ENCODE assay signal across 17 cellular contexts in genomic region chr21:36926989-36927695, GRCh38. TPM values are rescaled to one million over a fixed set of nuclear protein-coding genes. Genes with fewer than 3 reads are reported as not detected.
DNase-seq lines count a peak whose midpoint lies in the region; ATAC-seq and TF ChIP-seq lines count a peak whose summit lies in the region.
"Had no signal": no experiment of that assay in that cellular context is flagged by ENCODE, and none has a peak within 500 bp of the region (broad histone marks: within the 10 kb centered on the region; RNA-seq: fewer than 3 reads in every experiment).

No MANE protein-coding gene starts in this region.

- in situ Hi-C loops in Panc1 (cut with HindIII; ENCODE audit: low pct_unique_long_range_greater_than_20kb, low sequenced_read_pairs) (no loop called here), GM13977 (cut with MboI; ENCODE audit: low pct_unique_long_range_greater_than_20kb, low sequenced_read_pairs, unreplicated experiment) (loop anchor here (25.0 kb wide), 1 partner anchor 290 kb away; no protein-coding TSS in a partner anchor)

- no peaks in the 10 kb centered on the region for H3K27me3 Mint-ChIP-seq in activated naive CD8-positive, alpha-beta T cell treated with anti-CD3 and anti-CD28 coated beads for 36 hours
- H3K27me3 Mint-ChIP-seq: CD4-positive, CD25-positive, alpha-beta regulatory T cell had no signal

- H3K4me1 Mint-ChIP-seq in activated naive CD8-positive, alpha-beta T cell treated with anti-CD3 and anti-CD28 coated beads for 36 hours, result peaks cover 16% of the 10 kb centered on the region
- H3K4me1 Mint-ChIP-seq: immature natural killer cell had no signal

- POLR2A ChIA-PET in AG04450 (lab: Yijun Ruan, JAX) (no interaction called here), HEK293 (lab: Yijun Ruan, JAX) (no interaction called here), Panc1 (lab: Charles Lee) (interaction anchor here (0.5 kb wide), 1 partner anchor 189 kb away, joined by 12 read pairs; no protein-coding TSS in a partner anchor)

- peak; percentile 12; the same call in 1 of the 2 replicates for ATAC-seq in Panc1
- ATAC-seq in GM19324 (IDR thresholded peaks at IDR 0.05; ENCODE audit: low FRiP score, unreplicated experiment), result no peak

- H3K36me3 Mint-ChIP-seq in activated naive CD8-positive, alpha-beta T cell treated with anti-CD3 and anti-CD28 coated beads for 36 hours, result peaks cover 9% of the 10 kb centered on the region
- H3K36me3 Mint-ChIP-seq: activated naive CD4-positive, alpha-beta T cell treated with anti-CD3 and anti-CD28 coated beads, Interleukin-2, amount 50 U/mL, for 72 hours had no signal

- no peak for TF ChIP-seq POLR2A in ovary (IDR thresholded peaks at IDR 0.05)

- no peaks in the 10 kb centered on the region for H3K27me3 ChIP-seq in AG04450 (ENCODE audit: control insufficient read depth, insufficient read depth, low read length)
- no peaks in the 10 kb centered on the region for H3K27me3 ChIP-seq in Panc1 (ENCODE audit: control insufficient read depth, insufficient read depth, low read length)
- H3K27me3 ChIP-seq in ovary, result no peaks in the 10 kb centered on the region
- H3K27me3 ChIP-seq: ascending aorta, hepatocyte had no signal

- no TSS peak for BruUV-seq in Panc1 (replicated peaks; lab: Mats Ljungman, UMichigan)

- H3K27ac Mint-ChIP-seq in activated naive CD8-positive, alpha-beta T cell treated with anti-CD3 and anti-CD28 coated beads for 36 hours, result no peak overlapping the region
- H3K27ac Mint-ChIP-seq: activated naive CD4-positive, alpha-beta T cell treated with anti-CD3 and anti-CD28 coated beads, Interleukin-2, amount 50 U/mL, for 72 hours; CD4-positive, CD25-positive, alpha-beta regulatory T cell had no signal

- H3K36me3 ChIP-seq in HEK293 (ENCODE audit: control insufficient read depth in 2 of 2, insufficient read depth in 1 of 2, low read length in 2 of 2), result peaks cover 0 to 14% of the 10 kb centered on the region in 2 experiments; a peak in 2 of 3 replicates
- no peaks in the 10 kb centered on the region for H3K36me3 ChIP-seq in Panc1 (ENCODE audit: control insufficient read depth, insufficient read depth, low read length)
- no peaks in the 10 kb centered on the region for H3K36me3 ChIP-seq in ovary
- H3K36me3 ChIP-seq: thoracic aorta had no signal

- DNase-seq in AG04450 (ENCODE audit: low read depth, low spot score), result no peak
- no peak for DNase-seq in Panc1 (ENCODE audit: low read depth, low spot score)
- peak; percentile 34 for DNase-seq in islet precursor cell
- no peak for DNase-seq in activated naive CD8-positive, alpha-beta T cell treated with anti-CD3 and anti-CD28 coated beads for 36 hours
- DNase-seq in ovary, result no peak
- no peak for DNase-seq in GM13977 (ENCODE audit: low spot score)

- TF ChIP-seq CTCF in AG04450 (IDR thresholded peaks at IDR 0.05; ENCODE audit: low read depth, low read length) (no peak), HEK293 (tag by site-specific recombination; IDR thresholded peaks at IDR 0.05) (no peak), Panc1 (IDR thresholded peaks at IDR 0.05) (no peak), ovary (IDR thresholded peaks at IDR 0.05) (no peak), GM13977 (IDR thresholded peaks at IDR 0.05; ENCODE audit: extremely low read depth, insufficient read depth, missing control alignments) (no peak)

- intact Hi-C loops in Panc1 (cut with micrococcal nuclease; ENCODE audit: unreplicated experiment) (loop anchor here (10.0 kb wide), 2 partner anchors 172 to 422 kb away; no protein-coding TSS in a partner anchor), ovary (cut with DNase I) (loop anchor here (5.0 to 10.0 kb wide), 5 partner anchors 180 to 505 kb away; no protein-coding TSS in a partner anchor)

- 34 to 58% (median 44%) methylated on average over 17 of the region's 17 CpGs for WGBS in ovary, 3 donors

- H3K9me3 ChIP-seq in AG04450 (ENCODE audit: control insufficient read depth, insufficient read depth, low read length), result no peaks in the 10 kb centered on the region
- H3K9me3 ChIP-seq in HEK293 (ENCODE audit: control insufficient read depth, insufficient read depth, low read depth, low read length), result no peaks in the 10 kb centered on the region
- H3K9me3 ChIP-seq in Panc1 (ENCODE audit: control insufficient read depth, insufficient read depth, low read depth, low read length), result no peaks in the 10 kb centered on the region
- H3K9me3 ChIP-seq in ovary, result no peaks in the 10 kb centered on the region
- H3K9me3 ChIP-seq: ascending aorta, thoracic aorta had no signal

- CTCF ChIA-PET in AG04450 (lab: Charles Lee) (interaction anchor here (0.5 to 2.3 kb wide), 13 partner anchors 7 to 423 kb away, joined by 3 to 11 read pairs (median 5); no protein-coding TSS in a partner anchor), HEK293 (lab: Yijun Ruan, JAX) (interaction anchor here (0.6 to 3.5 kb wide), 26 partner anchors 9 to 505 kb away, joined by 3 to 46 read pairs (median 4); no protein-coding TSS in a partner anchor), Panc1 (lab: Charles Lee) (interaction anchor here (1.0 kb wide), 2 partner anchors 38 to 180 kb away, joined by 3 read pairs; no protein-coding TSS in a partner anchor)

- H3K27ac ChIP-seq in AG04450 (ENCODE audit: low read depth, low read length), result peak overlapping the region; percentile 40
- peak overlapping the region; percentile 57; the same call in 1 of the 2 replicates for H3K27ac ChIP-seq in HEK293 (ENCODE audit: extremely low read depth, low read depth, low read length)
- no peak overlapping the region for H3K27ac ChIP-seq in Panc1 (ENCODE audit: low read length)
- peak overlapping the region in 1 of 2 donors; percentile 2 for H3K27ac ChIP-seq in ovary
- H3K27ac ChIP-seq: ascending aorta, hepatocyte, PC-9, thoracic aorta had no signal

- H3K4me3 ChIP-seq in AG04450 (ENCODE audit: low read depth, low read length), result no peak overlapping the region
- no peak overlapping the region for H3K4me3 ChIP-seq in HEK293 (ENCODE audit: low read depth, low read length)
- H3K4me3 ChIP-seq in Panc1 (ENCODE audit: low read depth in 2 of 2, low read length in 2 of 2), result no peak overlapping the region
- H3K4me3 ChIP-seq in ovary, result no peak overlapping the region
- H3K4me3 ChIP-seq: ascending aorta, hepatocyte, PC-9, smooth muscle cell, thoracic aorta had no signal

- TF ChIP-seq EP300 in ovary (IDR thresholded peaks at IDR 0.05), result no peak

- H3K4me1 ChIP-seq in HEK293 (ENCODE audit: control insufficient read depth, insufficient read depth, low read length) (peaks cover 5% of the 10 kb centered on the region), Panc1 (ENCODE audit: control insufficient read depth, insufficient read depth, low read length) (0 out of 2 replicates have a peak, but pooled peaks cover 7% of the 10 kb centered on the region), ovary (ENCODE audit: insufficient read depth) (peaks cover 7% of the 10 kb centered on the region)
- H3K4me1 ChIP-seq: ascending aorta had no signal

- no peak overlapping the region for H3K4me3 Mint-ChIP-seq in activated naive CD8-positive, alpha-beta T cell treated with anti-CD3 and anti-CD28 coated beads for 36 hours
- H3K4me3 Mint-ChIP-seq: CD4-positive, CD25-positive, alpha-beta regulatory T cell; immature natural killer cell; neural crest cell had no signal

- no peaks in the 10 kb centered on the region for H3K9me3 Mint-ChIP-seq in activated naive CD8-positive, alpha-beta T cell treated with anti-CD3 and anti-CD28 coated beads for 36 hours
- H3K9me3 Mint-ChIP-seq: activated naive CD4-positive, alpha-beta T cell treated with anti-CD3 and anti-CD28 coated beads, Interleukin-2, amount 50 U/mL, for 72 hours; CD4-positive, CD25-positive, alpha-beta regulatory T cell; immature natural killer cell; neural crest cell had no signal

TF ChIP-seq in HEK293, 187 proteins besides CTCF, POLR2A, EP300 and RAD21 (continues in another document):
- TF ChIP-seq IKZF3 (tag by site-specific recombination; IDR thresholded peaks at IDR 0.05), result peak; percentile 55
- 0 out of 2 replicates have a peak, but pooled peaks have one; percentile 24 for TF ChIP-seq ZNF610 (tag by site-specific recombination; IDR thresholded peaks at IDR 0.05; ENCODE audit: borderline replicate concordance)
- no peak for TF ChIP-seq ZNF549 (tag by site-specific recombination; IDR thresholded peaks at IDR 0.05)
- TF ChIP-seq ZSCAN4 (tag by site-specific recombination; IDR thresholded peaks at IDR 0.05), result 0 out of 2 replicates have a peak, but pooled peaks have one; percentile 51
- 0 out of 2 replicates have a peak, but pooled peaks have one; percentile 51 for TF ChIP-seq ZNF18 (tag by site-specific recombination; IDR thresholded peaks at IDR 0.05)
- no peak for TF ChIP-seq ZNF274 (IDR thresholded peaks at IDR 0.05; ENCODE audit: low read length)
- no peak for TF ChIP-seq ZNF274 (tag by site-specific recombination; IDR thresholded peaks at IDR 0.05; ENCODE audit: borderline replicate concordance)
- TF ChIP-seq ZXDB (tag by site-specific recombination; IDR thresholded peaks at IDR 0.05), result peak; percentile 62; the same call in 1 of the 2 replicates

RNA-seq across cellular contexts. Expression of gene HLCS, which starts 39.3 kb away (rescaled TPM):
- polyA plus RNA-seq in AG04450 (2011; rRNA removed) (19.5 and 22.3 TPM in 2 replicates), ovary (10 to 100 TPM in 1 of 2 donors, 1 to 10 TPM in 1; 4.0 to 12.4 TPM)
- polyA minus RNA-seq in AG04450 (2011; rRNA and poly(A)+ RNA removed), result 24.3 and 26.0 TPM in 2 replicates
- total RNA-seq in Panc1 (2021; ENCODE audit: unreplicated experiment) (15.3 TPM), ovary (10 to 100 TPM in 6 of 7 donors, 1 to 10 TPM in 1; 8.8 to 20.3 (median 12.6) TPM)
- polyA plus RNA-seq in Panc1 (2012; ENCODE audit: insufficient read length), result 10.5 TPM
- 10 to 100 TPM; 12.2 to 13.7 TPM for total RNA-seq in activated naive CD8-positive, alpha-beta T cell treated with anti-CD3 and anti-CD28 coated beads for 36 hours
